6 cellular contexts compared by ENCODE assay signal in genomic region chr7:115125312-115125711, GRCh38.
"Had no signal": no experiment of that assay in that cellular context is flagged by ENCODE, and none has a peak within 500 bp of the region (broad histone marks: within the 10 kb centered on the region; RNA-seq: fewer than 3 reads in every experiment).

No MANE protein-coding gene starts in this region.

- H3K36me3 ChIP-seq: HAP-1 had no signal

- H3K9ac ChIP-seq: GM23248 had no signal

- H3K4me3 ChIP-seq: GM23248, HAP-1 had no signal

- H3K9me3 ChIP-seq: HAP-1 had no signal

- H3K27ac ChIP-seq: GM23248 had no signal

- ATAC-seq: HCT116 had no signal

- H3K4me1 ChIP-seq: HAP-1 had no signal

- DNase-seq: GM23248, GOT3, H7, HFFc6 had no signal
